Comparison of ENCODE assay signal across 1 cellular context in genomic region chr1:175162955-175163354, GRCh38.
TF ChIP-seq lines count a peak whose summit lies in the region.

No MANE protein-coding gene starts in this region.

TF ChIP-seq in endothelial cell of umbilical vein, 7 proteins besides CTCF, POLR2A, EP300 and RAD21 (continued from another document):
- TF ChIP-seq MAX (IDR thresholded peaks at IDR 0.05; ENCODE audit: insufficient read depth, insufficient read length): no peak
- no peak for TF ChIP-seq GATA2 (IDR thresholded peaks at IDR 0.05; ENCODE audit: insufficient read depth, insufficient read length, low read depth, low read length)
- no peak for TF ChIP-seq MYC (IDR thresholded peaks at IDR 0.05; ENCODE audit: low read depth, low read length)
- no peak for TF ChIP-seq POLR2AphosphoS5 (IDR thresholded peaks at IDR 0.05; ENCODE audit: insufficient read depth, low read depth, low read length)
